In the genomic region with DNA sequence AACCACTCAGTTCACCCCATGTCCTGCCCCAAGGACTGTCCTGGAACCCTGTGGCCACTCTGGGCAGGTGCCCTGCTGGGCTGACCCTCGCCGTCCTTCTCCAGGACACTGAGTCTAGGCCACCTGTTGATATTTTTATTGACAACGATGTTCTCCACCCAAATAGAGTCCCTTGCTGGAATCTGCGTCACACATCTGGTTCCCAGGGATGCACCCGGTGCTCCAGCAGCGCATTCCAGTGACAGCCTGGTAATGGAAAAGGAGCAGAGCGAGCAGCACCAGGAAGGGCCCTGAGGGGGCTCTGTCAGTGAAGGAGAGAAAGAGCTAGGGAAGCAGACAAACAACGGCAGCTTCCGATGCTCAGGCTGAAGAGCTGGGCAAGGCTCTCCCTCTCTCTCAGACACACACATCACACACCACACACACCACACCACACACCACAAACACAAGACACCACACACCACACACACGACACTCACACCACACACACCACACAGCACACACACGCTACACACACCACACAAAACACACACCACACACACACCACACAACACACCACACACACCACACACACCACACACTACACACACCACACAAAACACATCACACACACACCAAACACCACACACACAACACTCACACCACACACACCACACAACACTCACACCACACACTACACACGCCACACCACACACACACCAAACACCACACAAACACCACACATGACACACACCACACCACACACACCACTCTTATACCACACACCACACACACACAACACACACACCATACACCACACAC, we compare ENCODE assay signal across 14 cellular contexts.
DNase-seq lines count a peak whose midpoint lies in the region; ATAC-seq and TF ChIP-seq lines count a peak whose summit lies in the region.
"Had no signal": no experiment of that assay in that cellular context is flagged by ENCODE, and none has a peak within 500 bp of the region (broad histone marks: within the 10 kb centered on the region; RNA-seq: fewer than 3 reads in every experiment).

No MANE protein-coding gene starts in this region.

- intact Hi-C loops in MCF 10A (cut with micrococcal nuclease) (no loop called here), breast epithelium (cut with DNase I; ENCODE audit: low total_unique reads) (no loop called here)

- no peak overlapping the region for H3K4me3 Mint-ChIP-seq in MCF 10A (ENCODE audit: unreplicated experiment)
- H3K4me3 Mint-ChIP-seq: CD8-positive, alpha-beta T cell; T-helper 2 cell treated with Interferon-gamma antibody and Interleukin-4, amounts not matched to agents 5 μg/mL and 100 μg/mL, for 36 hours had no signal

- ATAC-seq in esophagus mucosa, result peak; percentile 10
- ATAC-seq in upper lobe of left lung (ENCODE audit: low FRiP score in 2 of 2), result peak; percentile 6 to 27
- no peak for ATAC-seq in GM21717 (IDR thresholded peaks at IDR 0.05; ENCODE audit: unreplicated experiment)
- ATAC-seq: CD8-positive, alpha-beta T cell; left cardiac atrium had no signal

- CTCF ChIA-PET in MCF 10A (lab: Yijun Ruan, JAX), result interaction anchor here (0.7 kb wide), 1 partner anchor 201 kb away, joined by 4 read pairs; no protein-coding TSS in a partner anchor

- no TSS peak for BruUV-seq in MCF 10A (replicated peaks; lab: Mats Ljungman, UMichigan)

- 63 to 71% methylated on average over 11 to 12 of the region's 12 CpGs for WGBS in upper lobe of left lung, 2 donors

- H3K9me3 Mint-ChIP-seq in MCF 10A (ENCODE audit: unreplicated experiment), result peaks cover 13% of the 10 kb centered on the region

- no peak for TF ChIP-seq CTCF in MCF 10A (IDR thresholded peaks at IDR 0.05; ENCODE audit: unreplicated experiment)
- TF ChIP-seq CTCF in breast epithelium (IDR thresholded peaks at IDR 0.05), result no peak
- TF ChIP-seq CTCF in upper lobe of left lung (IDR thresholded peaks at IDR 0.05), result no peak

- H3K36me3 ChIP-seq in breast epithelium (no peaks in the 10 kb centered on the region), upper lobe of left lung (no peaks in the 10 kb centered on the region)

- H3K27me3 ChIP-seq in breast epithelium (no peaks in the 10 kb centered on the region), upper lobe of left lung (no peaks in the 10 kb centered on the region)

- TF ChIP-seq POLR2A in breast epithelium (IDR thresholded peaks at IDR 0.05) (no peak), upper lobe of left lung (IDR thresholded peaks at IDR 0.05) (no peak)

- H3K36me3 Mint-ChIP-seq in MCF 10A (ENCODE audit: insufficient read depth, unreplicated experiment), result no peaks in the 10 kb centered on the region
- H3K36me3 Mint-ChIP-seq: CD8-positive, alpha-beta T cell had no signal

- H3K27me3 Mint-ChIP-seq in MCF 10A (ENCODE audit: insufficient read depth, unreplicated experiment), result no peaks in the 10 kb centered on the region

- H3K27ac ChIP-seq in breast epithelium, result peak overlapping the region in 1 of 2 donors; percentile 10
- no peak overlapping the region for H3K27ac ChIP-seq in upper lobe of left lung

- H3K4me3 ChIP-seq in breast epithelium (no peak overlapping the region), upper lobe of left lung (no peak overlapping the region)

- H3K4me1 Mint-ChIP-seq in MCF 10A (ENCODE audit: insufficient read depth, unreplicated experiment), result no peaks in the 10 kb centered on the region

- H3K9me3 ChIP-seq in breast epithelium, result peaks cover 0 to 2% of the 10 kb centered on the region in 2 donors
- peaks cover 0 to 4% (median 0%) of the 10 kb centered on the region in 4 donors for H3K9me3 ChIP-seq in upper lobe of left lung

- H3K27ac Mint-ChIP-seq in MCF 10A (ENCODE audit: low read depth, unreplicated experiment), result no peak overlapping the region
- H3K27ac Mint-ChIP-seq: CD8-positive, alpha-beta T cell; T-helper 2 cell treated with Interferon-gamma antibody and Interleukin-4, amounts not matched to agents 5 μg/mL and 100 μg/mL, for 36 hours had no signal

- POLR2A ChIA-PET in MCF 10A (lab: Yijun Ruan, JAX), result no interaction called here

- H3K4me1 ChIP-seq in breast epithelium (no peaks in the 10 kb centered on the region), upper lobe of left lung (no peaks in the 10 kb centered on the region)

- no peak for TF ChIP-seq EP300 in upper lobe of left lung (IDR thresholded peaks at IDR 0.05)

- DNase-seq in MCF 10A (ENCODE audit: unreplicated experiment) (peak; percentile 22), breast epithelium (ENCODE audit: low spot score in 2 of 2) (no peak), NCI-H2171 (lab: John Stamatoyannopoulos, UW) (peak; percentile 6), upper lobe of left lung (peak in 1 of 2 donors; percentile 52), H4 (ENCODE audit: low spot score) (no peak)
- DNase-seq in activated effector memory CD4-positive, alpha-beta T cell treated with Interleukin-2 at 50 U/mL for 16 hours, result no peak
- DNase-seq: activated gamma-delta T cell; CD8-positive, alpha-beta T cell; effector CD8-positive, alpha-beta T cell; left cardiac atrium; NCI-H2081 had no signal

Comparison
In these comparisons a context has a peak if more than half of its experiments do, and no peak if none do; other contexts are left out.
1. DNase-seq: peak in MCF 10A (single experiment) and NCI-H2171 (single experiment); none in breast epithelium (0 of 2), activated effector memory CD4-positive, alpha-beta T cell treated with Interleukin-2 at 50 U/mL for 16 hours (single experiment) and H4 (single experiment).